In genomic region chr5:32312194-32312681, GRCh38 we compare ENCODE assay signal across 8 cellular contexts. TPM values are rescaled to one million over a fixed set of nuclear protein-coding genes. Genes with fewer than 3 reads are reported as not detected.
DNase-seq lines count a peak whose midpoint lies in the region; ATAC-seq, FAIRE-seq and TF ChIP-seq lines count a peak whose summit lies in the region.

No MANE protein-coding gene starts in this region.

- no peaks in the 10 kb centered on the region for H3K27me3 ChIP-seq in endothelial cell of umbilical vein (ENCODE audit: control insufficient read depth in 2 of 2, insufficient read depth in 2 of 2, low read length in 2 of 2)

- H3K9ac ChIP-seq in endothelial cell of umbilical vein (replicated peaks; ENCODE audit: extremely low read depth, insufficient read depth, low read length), result peak overlapping the region; percentile 97

- peaks cover 7% of the 10 kb centered on the region for H3K4me1 ChIP-seq in endothelial cell of umbilical vein (ENCODE audit: control insufficient read depth, extremely low read depth, insufficient read depth, low read length)

- peak overlapping the region; percentile 92 for H3K4me3 Mint-ChIP-seq in activated CD8-positive, alpha-beta T cell treated with anti-CD3 and anti-CD28 coated beads for 36 hours
- peak overlapping the region; percentile 81 for H3K4me3 Mint-ChIP-seq in mesothelial cell of epicardium

- no peaks in the 10 kb centered on the region for H3K27me3 Mint-ChIP-seq in activated CD8-positive, alpha-beta T cell treated with anti-CD3 and anti-CD28 coated beads for 36 hours
- H3K27me3 Mint-ChIP-seq in mesothelial cell of epicardium (ENCODE audit: low read depth), result peaks cover 2% of the 10 kb centered on the region

- TF ChIP-seq POLR2A in endothelial cell of umbilical vein (IDR thresholded peaks at IDR 0.05; ENCODE audit: low read depth, low read length), result no peak

- peak overlapping the region; percentile 97 for H3K4me2 ChIP-seq in endothelial cell of umbilical vein (ENCODE audit: insufficient read depth, low read length)

- H2AFZ ChIP-seq in endothelial cell of umbilical vein (ENCODE audit: low read depth, low read length), result peak overlapping the region; percentile 59

- peak; percentile 64 for FAIRE-seq in endothelial cell of umbilical vein (lab: Jason Lieb, UNC)

- POLR2A ChIA-PET in activated CD8-positive, alpha-beta T cell treated with anti-CD3 and anti-CD28 coated beads for 36 hours (lab: Charles Lee), result no interaction called here
- POLR2A ChIA-PET in endothelial cell of umbilical vein (lab: Charles Lee), result no interaction called here

- peaks cover 2% of the 10 kb centered on the region for H4K20me1 ChIP-seq in endothelial cell of umbilical vein (replicated peaks; ENCODE audit: control insufficient read depth, extremely low read depth, insufficient read depth, low read length)

- BruUV-seq in endothelial cell of umbilical vein (replicated peaks; lab: Mats Ljungman, UMichigan), result TSS peak; percentile 12

- peak overlapping the region; percentile 92 for H3K27ac ChIP-seq in endothelial cell of umbilical vein (ENCODE audit: insufficient read depth, low read depth, low read length)

- H3K4me1 Mint-ChIP-seq in activated CD8-positive, alpha-beta T cell treated with anti-CD3 and anti-CD28 coated beads for 36 hours (ENCODE audit: low read depth), result peaks cover 39% of the 10 kb centered on the region
- peaks cover 26% of the 10 kb centered on the region for H3K4me1 Mint-ChIP-seq in mesothelial cell of epicardium

- no peaks in the 10 kb centered on the region for H3K9me3 Mint-ChIP-seq in activated CD8-positive, alpha-beta T cell treated with anti-CD3 and anti-CD28 coated beads for 36 hours
- H3K9me3 Mint-ChIP-seq in mesothelial cell of epicardium, result no peaks in the 10 kb centered on the region

- peaks cover 13% of the 10 kb centered on the region for H3K36me3 Mint-ChIP-seq in activated CD8-positive, alpha-beta T cell treated with anti-CD3 and anti-CD28 coated beads for 36 hours (ENCODE audit: low read depth)
- H3K36me3 Mint-ChIP-seq in mesothelial cell of epicardium, result peaks cover 3% of the 10 kb centered on the region

- DNase-seq in NCI-H2081 (lab: John Stamatoyannopoulos, UW), result peak; percentile 72 to 78
- no peak for DNase-seq in NCI-H2081 treated with DMSO at 0.1 percent for 48 hours (lab: John Stamatoyannopoulos, UW)
- peak; percentile 79 for DNase-seq in NCI-H2171 treated with DMSO at 0.1 percent for 48 hours (lab: John Stamatoyannopoulos, UW)
- peak; percentile 64 for DNase-seq in activated CD8-positive, alpha-beta T cell treated with anti-CD3 and anti-CD28 coated beads for 36 hours
- DNase-seq in endothelial cell of umbilical vein (ENCODE audit: low read depth, low spot score), result peak; percentile 69
- DNase-seq in mesothelial cell of epicardium (ENCODE audit: low spot score in 2 of 2, unreplicated experiment in 2 of 2), result peak; percentile 54 to 70
- DNase-seq in stimulated activated CD8-positive, alpha-beta memory T cell treated with anti-CD3 and anti-CD28 coated beads, Interleukin-4, amount 100 ng/mL, for 4 hours (ENCODE audit: low read depth in 2 of 2, low spot score in 1 of 2), result peak; percentile 6 to 7

- intact Hi-C loops in activated CD8-positive, alpha-beta T cell treated with anti-CD3 and anti-CD28 coated beads for 36 hours (cut with micrococcal nuclease), result loop anchor here (10.0 kb wide), 1 partner anchor 273 kb away; the partner anchor contains the start of gene SUB1
- intact Hi-C loops in endothelial cell of umbilical vein (cut with micrococcal nuclease), result loop anchor here (2.0 kb wide), 1 partner anchor 79 kb away; no protein-coding TSS in a partner anchor

- no peaks in the 10 kb centered on the region for H3K9me1 ChIP-seq in endothelial cell of umbilical vein (replicated peaks; ENCODE audit: control insufficient read depth, extremely low read depth, insufficient read depth, low read length)

- H3K4me3 ChIP-seq in endothelial cell of umbilical vein (replicated peaks in 1 of 3; ENCODE audit: insufficient read depth in 1 of 3, low read depth in 1 of 3, low read length in 3 of 3), result peak overlapping the region; percentile 55 to 86 (median 80)

- H3K36me3 ChIP-seq in endothelial cell of umbilical vein (ENCODE audit: control insufficient read depth in 2 of 2, extremely low read depth in 1 of 2, insufficient read depth in 2 of 2, low read length in 2 of 2), result no peaks in the 10 kb centered on the region

- no peaks in the 10 kb centered on the region for H3K9me3 ChIP-seq in endothelial cell of umbilical vein (replicated peaks; ENCODE audit: control insufficient read depth, insufficient read depth, low read length)

- H3K79me2 ChIP-seq in endothelial cell of umbilical vein (ENCODE audit: control insufficient read depth, insufficient read depth, low read length), result peaks cover 47% of the 10 kb centered on the region

- dilution Hi-C loops in endothelial cell of umbilical vein (cut with MboI; ENCODE audit: extremely low pct_ligation_motif_present, low sequenced_read_pairs), result no loop called here

- ATAC-seq in HG02885 (IDR thresholded peaks at IDR 0.05; ENCODE audit: poor library complexity, unreplicated experiment), result peak; percentile 28
- ATAC-seq in activated CD8-positive, alpha-beta T cell treated with anti-CD3 and anti-CD28 coated beads for 36 hours, result peak; percentile 10

- CTCF ChIA-PET in activated CD8-positive, alpha-beta T cell treated with anti-CD3 and anti-CD28 coated beads for 36 hours (lab: Charles Lee), result interaction anchor here (1.0 kb wide), 1 partner anchor 18 kb away, joined by 3 read pairs; no protein-coding TSS in a partner anchor
- CTCF ChIA-PET in endothelial cell of umbilical vein (lab: Charles Lee), result interaction anchor here (2.8 kb wide), 1 partner anchor 80 kb away, joined by 12 read pairs; no protein-coding TSS in a partner anchor

- no peak for TF ChIP-seq CTCF in activated CD8-positive, alpha-beta T cell treated with anti-CD3 and anti-CD28 coated beads for 36 hours (IDR thresholded peaks at IDR 0.05)
- no peak for TF ChIP-seq CTCF in endothelial cell of umbilical vein (IDR thresholded peaks at IDR 0.05; ENCODE audit: extremely low read depth in 1 of 2, insufficient read depth in 1 of 2, low read depth in 1 of 2, low read length in 2 of 2)
- TF ChIP-seq CTCF in mesothelial cell of epicardium (IDR thresholded peaks at IDR 0.05; ENCODE audit: unreplicated experiment), result no peak

- peak overlapping the region; percentile 79 for H3K27ac Mint-ChIP-seq in activated CD8-positive, alpha-beta T cell treated with anti-CD3 and anti-CD28 coated beads for 36 hours
- peak overlapping the region; percentile 93 for H3K27ac Mint-ChIP-seq in mesothelial cell of epicardium

TF ChIP-seq in endothelial cell of umbilical vein, 7 proteins besides CTCF, POLR2A, EP300 and RAD21:
- no peak for TF ChIP-seq EZH2 (IDR thresholded peaks at IDR 0.05; ENCODE audit: borderline replicate concordance, low read depth, low read length, severe bottlenecking)
- no peak for TF ChIP-seq MYC (IDR thresholded peaks at IDR 0.05; ENCODE audit: low read depth, low read length)
- TF ChIP-seq JUN (IDR thresholded peaks at IDR 0.05; ENCODE audit: borderline replicate concordance, insufficient read depth, insufficient read length, low read depth), result no peak
- TF ChIP-seq MAX (IDR thresholded peaks at IDR 0.05; ENCODE audit: insufficient read depth, insufficient read length), result no peak
- TF ChIP-seq FOS (IDR thresholded peaks at IDR 0.05; ENCODE audit: borderline replicate concordance, insufficient read depth, low read length), result no peak
- no peak for TF ChIP-seq GATA2 (IDR thresholded peaks at IDR 0.05; ENCODE audit: insufficient read depth, insufficient read length, low read depth, low read length)
- TF ChIP-seq POLR2AphosphoS5 (IDR thresholded peaks at IDR 0.05; ENCODE audit: insufficient read depth, low read depth, low read length), result no peak

RNA-seq across cellular contexts. Expression of gene MTMR12, which starts 0.5 kb away (rescaled TPM):
- total RNA-seq in activated CD8-positive, alpha-beta T cell treated with anti-CD3 and anti-CD28 coated beads for 36 hours, result 10 to 100 TPM; 19.7 to 19.9 TPM
- 35.4 and 38.6 TPM in 2 replicates for total RNA-seq in endothelial cell of umbilical vein
- 16.2 and 18.2 TPM in 2 replicates for polyA plus RNA-seq in endothelial cell of umbilical vein
- 16.6 and 17.3 TPM in 2 replicates for polyA plus RNA-seq in endothelial cell of umbilical vein (2011; cell fraction: cytosol; rRNA removed)
- polyA plus RNA-seq in endothelial cell of umbilical vein (2011; cell fraction: nucleus; rRNA removed), result 22.5 and 22.6 TPM in 2 replicates
- 15.4 and 19.6 TPM in 2 replicates for polyA plus RNA-seq in endothelial cell of umbilical vein (2012)
- polyA minus RNA-seq in endothelial cell of umbilical vein, result 32.8 and 36.9 TPM in 2 replicates
- polyA minus RNA-seq in endothelial cell of umbilical vein (2011; cell fraction: cytosol; rRNA and poly(A)+ RNA removed), result 22.9 TPM
- polyA minus RNA-seq in endothelial cell of umbilical vein (2011; cell fraction: nucleus; rRNA and poly(A)+ RNA removed), result 35.2 and 39.8 TPM in 2 replicates
- 22.9 to 23.8 TPM (median 23.6 TPM) in 3 replicates for total RNA-seq in mesothelial cell of epicardium
